In the genomic region with DNA sequence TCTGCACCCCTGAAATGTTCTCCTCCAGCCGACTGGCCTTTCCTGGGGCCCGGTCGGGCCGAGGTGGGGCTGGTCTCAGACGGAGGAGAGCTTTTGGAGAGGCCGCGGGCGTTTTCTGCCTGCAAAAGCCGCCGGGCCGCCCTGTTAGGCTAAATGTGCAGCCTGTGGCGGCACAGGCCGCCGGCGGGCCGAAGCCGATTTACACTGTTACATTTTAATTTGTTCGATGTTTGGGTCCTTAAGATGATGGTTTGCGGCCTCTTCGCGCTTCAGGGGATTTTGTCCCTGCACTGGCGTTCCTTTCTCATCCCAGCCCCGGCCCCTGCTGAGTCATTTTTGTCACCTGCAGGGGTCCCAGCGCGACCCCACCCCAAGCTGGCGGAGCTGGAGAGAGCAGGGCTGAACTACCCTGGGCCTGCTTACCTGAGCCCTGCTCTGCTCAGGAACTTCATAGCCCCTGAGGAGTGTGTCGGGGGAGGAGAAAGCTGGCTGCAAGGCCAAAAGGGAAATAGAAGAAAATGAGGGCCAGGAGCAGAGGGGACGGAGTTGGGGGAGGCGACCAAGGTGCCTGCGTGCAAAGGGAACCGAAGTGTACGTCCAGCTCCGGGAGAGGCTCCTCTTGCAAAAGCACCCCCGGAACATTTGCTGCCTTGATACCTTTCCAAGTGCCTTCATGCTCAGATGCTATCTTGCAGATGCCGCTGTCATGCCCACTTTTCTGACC, we compare ENCODE assay signal across 8 cellular contexts. TPM values are rescaled to one million over a fixed set of nuclear protein-coding genes. Genes with fewer than 3 reads are reported as not detected.
A peak's percentile ranks its signal among the peaks of the same experiment; 100 is the strongest.
DNase-seq lines count a peak whose midpoint lies in the region; ATAC-seq, FAIRE-seq and TF ChIP-seq lines count a peak whose summit lies in the region.

No MANE protein-coding gene starts in this region.

- peak overlapping the region; percentile 71 for H3K27ac ChIP-seq in effector memory CD4-positive, alpha-beta T cell (ENCODE audit: insufficient read depth, low read length, poor library complexity, severe bottlenecking)
- H3K27ac ChIP-seq in urinary bladder (ENCODE audit: low read depth), result peak overlapping the region; percentile 82

- no peak for FAIRE-seq in HTR-8/SVneo (lab: Jason Lieb, UNC)

- intact Hi-C loops in activated CD4-positive, alpha-beta T cell treated with anti-CD3 and anti-CD28 coated beads, Interleukin-2, amount 10 ng/mL, durations not matched to agents 24 days and 14 days (cut with micrococcal nuclease), result loop anchor here (1.0 kb wide), 3 partner anchors 12 to 85 kb away; partner anchors contain the start of gene TXLNG
- intact Hi-C loops in mucosa of descending colon (cut with DNase I, micrococcal nuclease), result no loop called here

- H3K9me3 Mint-ChIP-seq in activated CD4-positive, alpha-beta T cell treated with anti-CD3 and anti-CD28 coated beads, Interleukin-2, amount 10 ng/mL, durations not matched to agents 24 days and 14 days, result no peaks in the 10 kb centered on the region

- H3K27ac Mint-ChIP-seq in activated CD4-positive, alpha-beta T cell treated with anti-CD3 and anti-CD28 coated beads, Interleukin-2, amount 10 ng/mL, durations not matched to agents 24 days and 14 days, result peak overlapping the region; percentile 78

- ATAC-seq in HG03342 (IDR thresholded peaks at IDR 0.05; ENCODE audit: unreplicated experiment) (peak; percentile 4), SK-N-SH treated with all-trans-retinoic acid at 6 μM for 48 hours (peak; percentile 37), mucosa of descending colon (peak; percentile 20)

- peak; percentile 58 for DNase-seq in activated CD4-positive, alpha-beta T cell treated with anti-CD3 and anti-CD28 coated beads, Interleukin-2, amount 10 ng/mL, durations not matched to agents 24 days and 14 days
- DNase-seq in activated CD4-positive, alpha-beta T cell treated with anti-CD3 and anti-CD28 coated beads for 4 hours, result no peak
- DNase-seq in effector memory CD4-positive, alpha-beta T cell, result no peak
- DNase-seq in mucosa of descending colon (peak in 2 of 3 donors; percentile 41 to 71), HTR-8/SVneo (ENCODE audit: insufficient read length, low spot score) (no peak)

- peaks cover 8% of the 10 kb centered on the region for H3K27me3 Mint-ChIP-seq in activated CD4-positive, alpha-beta T cell treated with anti-CD3 and anti-CD28 coated beads, Interleukin-2, amount 10 ng/mL, durations not matched to agents 24 days and 14 days

- peak overlapping the region; percentile 78 for H3K4me3 ChIP-seq in effector memory CD4-positive, alpha-beta T cell (ENCODE audit: insufficient read depth, low read depth, low read length, poor library complexity, severe bottlenecking)
- peak overlapping the region; percentile 14 for H3K4me3 ChIP-seq in mucosa of descending colon
- peak overlapping the region; percentile 31 for H3K4me3 ChIP-seq in urinary bladder (ENCODE audit: low read depth, low read length)

- H3K4me3 Mint-ChIP-seq in activated CD4-positive, alpha-beta T cell treated with anti-CD3 and anti-CD28 coated beads, Interleukin-2, amount 10 ng/mL, durations not matched to agents 24 days and 14 days, result peak overlapping the region; percentile 98

- H3K36me3 ChIP-seq in effector memory CD4-positive, alpha-beta T cell (ENCODE audit: control insufficient read depth, insufficient read depth, low read length), result no peaks in the 10 kb centered on the region
- H3K36me3 ChIP-seq in mucosa of descending colon (ENCODE audit: low read depth), result no peaks in the 10 kb centered on the region
- H3K36me3 ChIP-seq in urinary bladder (ENCODE audit: insufficient read depth), result no peaks in the 10 kb centered on the region

- H3K36me3 Mint-ChIP-seq in activated CD4-positive, alpha-beta T cell treated with anti-CD3 and anti-CD28 coated beads, Interleukin-2, amount 10 ng/mL, durations not matched to agents 24 days and 14 days (ENCODE audit: low read depth), result peaks cover 11% of the 10 kb centered on the region

- WGBS in urinary bladder, result 3% methylated on average over 35 of the region's 35 CpGs

- H3K4me1 Mint-ChIP-seq in activated CD4-positive, alpha-beta T cell treated with anti-CD3 and anti-CD28 coated beads, Interleukin-2, amount 10 ng/mL, durations not matched to agents 24 days and 14 days, result peaks cover 13% of the 10 kb centered on the region

- H3K27me3 ChIP-seq in effector memory CD4-positive, alpha-beta T cell (replicated peaks; ENCODE audit: control insufficient read depth, insufficient read depth, low read length, poor library complexity, severe bottlenecking), result no peaks in the 10 kb centered on the region

- TF ChIP-seq CTCF in mucosa of descending colon (IDR thresholded peaks at IDR 0.05), result no peak

- H3K9me3 ChIP-seq in effector memory CD4-positive, alpha-beta T cell (ENCODE audit: control insufficient read depth, low read length), result no peaks in the 10 kb centered on the region
- H3K9me3 ChIP-seq in mucosa of descending colon, result no peaks in the 10 kb centered on the region

- H3K4me1 ChIP-seq in effector memory CD4-positive, alpha-beta T cell (ENCODE audit: control insufficient read depth, insufficient read depth, low read length, poor library complexity, severe bottlenecking), result peaks cover 11% of the 10 kb centered on the region
- H3K4me1 ChIP-seq in mucosa of descending colon (ENCODE audit: low read depth) (peaks cover 9% of the 10 kb centered on the region), urinary bladder (ENCODE audit: insufficient read depth) (no peaks in the 10 kb centered on the region)

TF ChIP-seq in SK-N-SH treated with all-trans-retinoic acid at 6 μM for 48 hours, 23 proteins besides CTCF, POLR2A, EP300 and RAD21:
- TF ChIP-seq ZNF565 (CRISPR knock-in tag; conservative IDR thresholded peaks at IDR 0.05; ENCODE audit: low read depth) (no peak), ZFP3 (CRISPR knock-in tag; IDR thresholded peaks at IDR 0.05) (no peak), TOX (CRISPR knock-in tag; IDR thresholded peaks at IDR 0.05; ENCODE audit: borderline replicate concordance) (no peak), TSHZ2 (CRISPR knock-in tag; IDR thresholded peaks at IDR 0.05) (no peak), SNAI2 (CRISPR knock-in tag; IDR thresholded peaks at IDR 0.05) (no peak)
- TF ChIP-seq, protein P1, sequence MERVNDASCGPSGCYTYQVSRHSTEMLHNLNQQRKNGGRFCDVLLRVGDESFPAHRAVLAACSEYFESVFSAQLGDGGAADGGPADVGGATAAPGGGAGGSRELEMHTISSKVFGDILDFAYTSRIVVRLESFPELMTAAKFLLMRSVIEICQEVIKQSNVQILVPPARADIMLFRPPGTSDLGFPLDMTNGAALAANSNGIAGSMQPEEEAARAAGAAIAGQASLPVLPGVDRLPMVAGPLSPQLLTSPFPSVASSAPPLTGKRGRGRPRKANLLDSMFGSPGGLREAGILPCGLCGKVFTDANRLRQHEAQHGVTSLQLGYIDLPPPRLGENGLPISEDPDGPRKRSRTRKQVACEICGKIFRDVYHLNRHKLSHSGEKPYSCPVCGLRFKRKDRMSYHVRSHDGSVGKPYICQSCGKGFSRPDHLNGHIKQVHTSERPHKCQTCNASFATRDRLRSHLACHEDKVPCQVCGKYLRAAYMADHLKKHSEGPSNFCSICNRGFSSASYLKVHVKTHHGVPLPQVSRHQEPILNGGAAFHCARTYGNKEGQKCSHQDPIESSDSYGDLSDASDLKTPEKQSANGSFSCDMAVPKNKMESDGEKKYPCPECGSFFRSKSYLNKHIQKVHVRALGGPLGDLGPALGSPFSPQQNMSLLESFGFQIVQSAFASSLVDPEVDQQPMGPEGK (CRISPR knock-in tag; IDR thresholded peaks at IDR 0.05; ENCODE audit: borderline replicate concordance), result no peak

RNA-seq across cellular contexts. Expression of gene RBBP7, which starts 0.9 kb away (rescaled TPM):
- 136 and 137 TPM in 2 replicates for total RNA-seq in activated CD4-positive, alpha-beta T cell treated with anti-CD3 and anti-CD28 coated beads, Interleukin-2, amount 10 ng/mL, durations not matched to agents 24 days and 14 days
- total RNA-seq in mucosa of descending colon, result 10 to 100 TPM; 72.7 to 94.6 (median 92.0) TPM
- total RNA-seq in urinary bladder, result 128 TPM
- polyA plus RNA-seq in urinary bladder, result 121 TPM

Comparison
In these comparisons a context has a peak if more than half of its experiments do, and no peak if none do; other contexts are left out.
1. DNase-seq: peak in activated CD4-positive, alpha-beta T cell treated with anti-CD3 and anti-CD28 coated beads, Interleukin-2, amount 10 ng/mL, durations not matched to agents 24 days and 14 days (single experiment) and mucosa of descending colon (2 of 3); none in activated CD4-positive, alpha-beta T cell treated with anti-CD3 and anti-CD28 coated beads for 4 hours (0 of 2), effector memory CD4-positive, alpha-beta T cell (0 of 3) and HTR-8/SVneo (single experiment).
2. H3K4me3 ChIP-seq: peak in every context shown above with its lines; median percentile 78 in effector memory CD4-positive, alpha-beta T cell; 31 in urinary bladder; 14 in mucosa of descending colon.
3. Peak in every context shown above with its lines, with median percentiles within 50 percentile points of each other: ATAC-seq.